ENCODE assay signal across 8 cellular contexts in genomic region chr1:40449684-40450490, GRCh38. TPM values are rescaled to one million over a fixed set of nuclear protein-coding genes. Genes with fewer than 3 reads are reported as not detected.
DNase-seq lines count a peak whose midpoint lies in the region; ATAC-seq, FAIRE-seq and TF ChIP-seq lines count a peak whose summit lies in the region.

Gene ZFP69B, plus strand, starts transcription at chr1:40450476. Its CDS starts 486 bp downstream, at chr1:40450962.

- ATAC-seq in GM21360 (IDR thresholded peaks at IDR 0.05; ENCODE audit: unreplicated experiment) = peak; percentile 82

- H3K36me3 Mint-ChIP-seq in endothelial cell (ENCODE audit: low read depth, unreplicated experiment) (peaks cover 28% of the 10 kb centered on the region), mesothelial cell of epicardium (peaks cover 34% of the 10 kb centered on the region)

- H3K27ac Mint-ChIP-seq in endothelial cell (ENCODE audit: unreplicated experiment) (peak within 1 kb of the TSS; percentile 53), mesothelial cell of epicardium (peak within 1 kb of the TSS; percentile 95)

- FAIRE-seq in HTR-8/SVneo (lab: Jason Lieb, UNC) = peak; percentile 88

- H3K4me1 Mint-ChIP-seq in endothelial cell (ENCODE audit: unreplicated experiment) = peaks cover 13% of the 10 kb centered on the region
- H3K4me1 Mint-ChIP-seq in mesothelial cell of epicardium = peaks cover 14% of the 10 kb centered on the region

- H3K4me3 Mint-ChIP-seq in endothelial cell (ENCODE audit: unreplicated experiment) = peak within 1 kb of the TSS; percentile 92
- H3K4me3 Mint-ChIP-seq in mesothelial cell of epicardium = peak within 1 kb of the TSS; percentile 83

- TF ChIP-seq CTCF in endothelial cell (IDR thresholded peaks at IDR 0.05; ENCODE audit: unreplicated experiment) = no peak
- TF ChIP-seq CTCF in mesothelial cell of epicardium (IDR thresholded peaks at IDR 0.05; ENCODE audit: unreplicated experiment) = no peak

- DNase-seq in COR-L47 (lab: John Stamatoyannopoulos, UW) (peak; percentile 94), HTR-8/SVneo (ENCODE audit: insufficient read length, low spot score) (peak; percentile 92), NOMO-1 treated with DMSO at 0.1 percent for 48 hours (lab: John Stamatoyannopoulos, UW; ENCODE audit: unreplicated experiment) (peak; percentile 81), endothelial cell (ENCODE audit: low spot score) (peak; percentile 97), mesothelial cell of epicardium (ENCODE audit: low spot score in 2 of 2, unreplicated experiment in 2 of 2) (peak; percentile 95 to 98)
- peak; percentile 66 for DNase-seq in activated CD8-positive, alpha-beta memory T cell treated with anti-CD3 and anti-CD28 coated beads, Interleukin-2, amount 50 U/mL, for 24 hours (ENCODE audit: extremely low read depth)
- peak; percentile 83 for DNase-seq in stimulated activated CD8-positive, alpha-beta memory T cell treated with anti-CD3 and anti-CD28 coated beads, Interleukin-15, amount 100 ng/mL, for 24 hours (ENCODE audit: low read depth)

- H3K9me3 Mint-ChIP-seq in endothelial cell (ENCODE audit: unreplicated experiment) (peaks cover 5% of the 10 kb centered on the region), mesothelial cell of epicardium (peaks cover 33% of the 10 kb centered on the region)

- H3K27me3 Mint-ChIP-seq in endothelial cell (ENCODE audit: unreplicated experiment) (no peaks in the 10 kb centered on the region), mesothelial cell of epicardium (ENCODE audit: low read depth) (no peaks in the 10 kb centered on the region)

RNA-seq across cellular contexts. Expression of gene ZFP69B, which starts in this region (rescaled TPM):
- 4.0 TPM for total RNA-seq in endothelial cell (ENCODE audit: unreplicated experiment)
- 8.3 to 9.0 TPM (median 8.6 TPM) in 3 replicates for total RNA-seq in mesothelial cell of epicardium

Comparison
In these comparisons a context has a peak if more than half of its experiments do, and no peak if none do; other contexts are left out.
1. Peak in every context shown above with its lines: DNase-seq and ATAC-seq.